ENCODE assay signal across 1 cellular context in the genomic region with DNA sequence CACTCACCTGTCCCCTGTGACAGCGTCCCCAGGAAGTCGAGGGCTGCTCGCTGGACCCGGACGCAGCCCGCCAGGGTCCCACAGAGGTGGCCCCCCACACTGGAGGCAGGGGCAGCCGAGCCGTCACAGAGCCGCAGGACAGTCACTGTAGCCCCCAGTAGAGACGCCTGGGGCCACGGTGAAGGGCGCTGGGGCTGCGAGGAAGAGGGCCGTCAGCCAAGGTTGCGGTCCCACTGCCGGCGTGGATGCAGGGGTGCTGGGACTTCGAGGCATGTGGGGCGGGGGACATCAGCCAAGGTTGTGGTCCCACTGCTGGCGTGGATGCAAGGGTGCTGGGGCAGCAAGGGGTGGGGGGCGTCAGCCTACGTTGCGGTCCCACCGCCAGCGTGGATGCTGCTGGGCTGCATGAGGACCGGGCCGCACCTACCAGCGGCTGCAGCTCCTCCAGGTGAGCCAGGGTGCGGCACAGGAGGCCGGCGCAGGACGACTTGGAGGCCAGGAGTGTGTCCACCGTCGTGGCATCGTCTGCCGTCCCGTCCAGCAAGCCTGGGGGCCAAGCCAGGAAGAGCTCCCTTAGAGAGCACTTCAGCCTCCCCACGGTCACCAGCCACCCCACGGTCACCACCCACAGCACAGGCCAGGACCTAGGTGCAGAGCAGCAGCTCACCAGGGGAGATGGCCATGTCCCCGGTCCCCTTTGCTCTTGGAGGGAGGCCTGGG.
TF ChIP-seq lines count a peak whose summit lies in the region.

No MANE protein-coding gene starts in this region.

TF ChIP-seq in IMR-90, 13 proteins besides CTCF, POLR2A, EP300 and RAD21:
- TF ChIP-seq, protein P1, sequence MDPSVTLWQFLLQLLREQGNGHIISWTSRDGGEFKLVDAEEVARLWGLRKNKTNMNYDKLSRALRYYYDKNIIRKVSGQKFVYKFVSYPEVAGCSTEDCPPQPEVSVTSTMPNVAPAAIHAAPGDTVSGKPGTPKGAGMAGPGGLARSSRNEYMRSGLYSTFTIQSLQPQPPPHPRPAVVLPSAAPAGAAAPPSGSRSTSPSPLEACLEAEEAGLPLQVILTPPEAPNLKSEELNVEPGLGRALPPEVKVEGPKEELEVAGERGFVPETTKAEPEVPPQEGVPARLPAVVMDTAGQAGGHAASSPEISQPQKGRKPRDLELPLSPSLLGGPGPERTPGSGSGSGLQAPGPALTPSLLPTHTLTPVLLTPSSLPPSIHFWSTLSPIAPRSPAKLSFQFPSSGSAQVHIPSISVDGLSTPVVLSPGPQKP (IDR thresholded peaks at IDR 0.05; ENCODE audit: borderline replicate concordance, low read depth, low read length) = no peak
- TF ChIP-seq BHLHE40 (IDR thresholded peaks at IDR 0.05; ENCODE audit: low read depth, low read length) = no peak
- no peak for TF ChIP-seq MXI1 (IDR thresholded peaks at IDR 0.05; ENCODE audit: borderline replicate concordance, low read depth, low read length)
